8 cellular contexts compared by ENCODE assay signal in the genomic region with DNA sequence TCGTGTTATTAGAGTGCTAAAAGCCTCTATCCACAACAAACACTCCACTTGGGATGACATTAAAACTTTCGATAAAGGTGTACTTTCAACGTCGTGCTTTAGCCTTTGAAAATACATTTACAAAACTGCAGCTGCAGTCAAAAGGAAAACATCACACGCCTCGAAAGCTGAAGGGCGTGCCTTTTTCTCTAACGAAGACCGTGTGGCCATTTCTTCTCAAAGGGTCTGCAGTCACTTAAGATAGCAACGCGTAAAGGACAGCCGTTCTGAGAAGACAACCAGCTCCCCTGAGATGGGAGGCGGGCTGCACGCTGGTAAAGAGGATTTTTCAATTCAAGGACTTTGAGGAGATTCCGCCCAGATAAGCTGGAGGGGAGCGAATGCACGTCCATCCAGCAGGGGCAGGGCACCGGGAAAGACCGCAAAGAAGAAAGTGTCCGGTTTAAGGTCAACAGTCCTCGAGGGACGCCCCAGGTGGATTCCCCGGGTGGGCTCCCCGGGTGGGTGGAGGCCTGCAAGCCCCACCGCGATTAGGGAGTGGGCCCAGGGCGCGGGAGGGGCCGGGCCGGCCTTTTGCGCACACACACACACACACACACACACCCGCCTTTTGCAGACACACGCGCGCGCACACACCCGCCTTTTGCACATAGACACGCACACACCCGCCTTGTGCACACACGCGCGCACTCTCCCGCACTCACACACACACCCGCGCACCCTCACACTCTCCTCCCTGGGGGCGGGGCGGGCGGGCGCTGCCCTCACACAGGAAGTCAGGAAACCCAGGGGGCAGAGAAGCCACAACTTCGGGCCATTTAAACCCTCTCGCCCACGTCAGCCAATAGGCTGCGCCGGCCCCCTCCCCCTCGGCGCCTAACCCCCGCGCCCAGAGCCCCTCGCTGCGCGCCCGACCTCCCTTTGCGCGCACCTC. TPM values are rescaled to one million over a fixed set of nuclear protein-coding genes. Genes with fewer than 3 reads are reported as not detected.
A peak's percentile ranks its signal among the peaks of the same experiment; 100 is the strongest.
DNase-seq lines count a peak whose midpoint lies in the region; ATAC-seq and TF ChIP-seq lines count a peak whose summit lies in the region.

No MANE protein-coding gene starts in this region.

- WGBS in psoas muscle, 3 donors = 1 to 2% (median 1%) methylated on average over 37 to 64 of the region's 64 CpGs

- TF ChIP-seq CTCF in GM23338 (conservative IDR thresholded peaks at IDR 0.05; ENCODE audit: low read depth in 2 of 2) (peak in 1 of 2 experiments; percentile 37; a peak in 2 of 4 replicates), astrocyte of the cerebellum (IDR thresholded peaks at IDR 0.05; ENCODE audit: low read depth, low read length, missing control alignments) (peak; percentile 52), psoas muscle (IDR thresholded peaks at IDR 0.05) (peak; percentile 28)

- no peaks in the 10 kb centered on the region; the same call in 1 of the 2 replicates for H3F3A ChIP-seq in GM23338 (replicated peaks; ENCODE audit: low read depth)

- H3K36me3 ChIP-seq in GM23338 (ENCODE audit: insufficient read depth) (no peaks in the 10 kb centered on the region), psoas muscle (ENCODE audit: insufficient read depth in 1 of 2, low read depth in 1 of 2) (no peaks in the 10 kb centered on the region)

- in situ Hi-C loops in astrocyte of the cerebellum (cut with HindIII; ENCODE audit: low sequenced_read_pairs) = no loop called here

- ATAC-seq in GM23338 (peak; percentile 49), T-helper 17 cell (peak; percentile 52), psoas muscle (peak; percentile 24 to 30 (median 28))

- H3K4me1 Mint-ChIP-seq in GM23338 (peaks cover 36% of the 10 kb centered on the region), T-helper 17 cell (peaks cover 44% of the 10 kb centered on the region)

- peaks cover 20% of the 10 kb centered on the region for H4K20me1 ChIP-seq in GM23338 (replicated peaks; ENCODE audit: insufficient read depth)

- H3K4me1 ChIP-seq in GM23338 (ENCODE audit: insufficient read depth) (peaks cover 37% of the 10 kb centered on the region), psoas muscle (peaks cover 23% of the 10 kb centered on the region)

- H3K36me3 Mint-ChIP-seq in GM23338 (ENCODE audit: low read depth) (peaks cover 15% of the 10 kb centered on the region; the same call in 2 of the 3 replicates), T-helper 17 cell (ENCODE audit: low read depth) (no peaks in the 10 kb centered on the region)

- intact Hi-C loops in psoas muscle (cut with DNase I) = loop anchor here (5.0 to 10.0 kb wide), 2 partner anchors 61 to 63 kb away; no protein-coding TSS in a partner anchor

- DNase-seq in GM03348 (ENCODE audit: low spot score) (peak; percentile 70), GM23338 (ENCODE audit: low spot score) (peak; percentile 79), Kasumi-1 (lab: John Stamatoyannopoulos, UW) (peak; percentile 73 to 82), T-helper 17 cell (peak; percentile 33 to 54 (median 51)), astrocyte of the cerebellum (ENCODE audit: low read depth) (no peak), hepatic stellate cell (ENCODE audit: low spot score) (peak; percentile 63), psoas muscle (peak; percentile 48 to 77), LoVo (ENCODE audit: low spot score) (no peak)

- peaks cover 6% of the 10 kb centered on the region for H3K27me3 Mint-ChIP-seq in GM23338 (ENCODE audit: insufficient read depth, low read depth, poor library complexity)
- no peaks in the 10 kb centered on the region for H3K27me3 Mint-ChIP-seq in T-helper 17 cell

- peak overlapping the region; percentile 54; the same call in 1 of the 2 replicates for H2AFZ ChIP-seq in GM23338

- H3K27ac ChIP-seq in GM23338 (ENCODE audit: low read depth) (peak overlapping the region; percentile 62; the same call in 1 of the 2 replicates), psoas muscle (peak overlapping the region; percentile 91)

- H3K9me3 ChIP-seq in T-helper 17 cell (ENCODE audit: control insufficient read depth, low read length, poor library complexity, severe bottlenecking) (no peaks in the 10 kb centered on the region), psoas muscle (no peaks in the 10 kb centered on the region)

- peak overlapping the region; percentile 93 for H3K4me3 Mint-ChIP-seq in GM23338
- H3K4me3 Mint-ChIP-seq in T-helper 17 cell = peak overlapping the region; percentile 93

- peaks cover 5% of the 10 kb centered on the region; the same call in 2 of the 3 replicates for H3K9me3 Mint-ChIP-seq in GM23338

- H3K4me2 ChIP-seq in GM23338 = peak overlapping the region; percentile 99

- H3K27ac Mint-ChIP-seq in GM23338 (peak overlapping the region; percentile 90), T-helper 17 cell (peak overlapping the region; percentile 88)

- H3K79me2 ChIP-seq in GM23338 (replicated peaks; ENCODE audit: insufficient read depth) = peaks cover 54% of the 10 kb centered on the region

- H3K9me2 ChIP-seq in GM23338 (ENCODE audit: insufficient read depth) = no peaks in the 10 kb centered on the region

- no peaks in the 10 kb centered on the region for H3K27me3 ChIP-seq in GM23338 (ENCODE audit: insufficient read depth)
- no peaks in the 10 kb centered on the region for H3K27me3 ChIP-seq in psoas muscle (ENCODE audit: insufficient read depth in 3 of 3, low read length in 2 of 3)

- peak overlapping the region; percentile 96 for H3K4me3 ChIP-seq in GM23338
- peak overlapping the region; percentile 82 for H3K4me3 ChIP-seq in astrocyte of the cerebellum (ENCODE audit: low read depth, low read length)
- peak overlapping the region; percentile 90 for H3K4me3 ChIP-seq in psoas muscle

TF ChIP-seq in GM23338, 12 proteins besides CTCF, POLR2A, EP300 and RAD21 (continues in another document):
- no peak for TF ChIP-seq ZNF331 (CRISPR knock-in tag; IDR thresholded peaks at IDR 0.05; ENCODE audit: low read depth)
- TF ChIP-seq JUNB (IDR thresholded peaks at IDR 0.05; ENCODE audit: unreplicated experiment) = no peak
- no peak for TF ChIP-seq ZNF114 (CRISPR knock-in tag; IDR thresholded peaks at IDR 0.05)
- no peak for TF ChIP-seq CREB1 (CRISPR knock-in tag; IDR thresholded peaks at IDR 0.05; ENCODE audit: low read depth)
- TF ChIP-seq EZH2phosphoT487 (IDR thresholded peaks at IDR 0.05; ENCODE audit: unreplicated experiment) = no peak
- TF ChIP-seq EZH2 (IDR thresholded peaks at IDR 0.05; ENCODE audit: low read depth, unreplicated experiment) = no peak
- TF ChIP-seq NANOG (IDR thresholded peaks at IDR 0.05; ENCODE audit: borderline replicate concordance) = no peak
- TF ChIP-seq STAT1 (IDR thresholded peaks at IDR 0.05; ENCODE audit: unreplicated experiment) = no peak
- TF ChIP-seq POLR2AphosphoS5 (IDR thresholded peaks at IDR 0.05; ENCODE audit: low read depth) = no peak
- TF ChIP-seq, protein P1, sequence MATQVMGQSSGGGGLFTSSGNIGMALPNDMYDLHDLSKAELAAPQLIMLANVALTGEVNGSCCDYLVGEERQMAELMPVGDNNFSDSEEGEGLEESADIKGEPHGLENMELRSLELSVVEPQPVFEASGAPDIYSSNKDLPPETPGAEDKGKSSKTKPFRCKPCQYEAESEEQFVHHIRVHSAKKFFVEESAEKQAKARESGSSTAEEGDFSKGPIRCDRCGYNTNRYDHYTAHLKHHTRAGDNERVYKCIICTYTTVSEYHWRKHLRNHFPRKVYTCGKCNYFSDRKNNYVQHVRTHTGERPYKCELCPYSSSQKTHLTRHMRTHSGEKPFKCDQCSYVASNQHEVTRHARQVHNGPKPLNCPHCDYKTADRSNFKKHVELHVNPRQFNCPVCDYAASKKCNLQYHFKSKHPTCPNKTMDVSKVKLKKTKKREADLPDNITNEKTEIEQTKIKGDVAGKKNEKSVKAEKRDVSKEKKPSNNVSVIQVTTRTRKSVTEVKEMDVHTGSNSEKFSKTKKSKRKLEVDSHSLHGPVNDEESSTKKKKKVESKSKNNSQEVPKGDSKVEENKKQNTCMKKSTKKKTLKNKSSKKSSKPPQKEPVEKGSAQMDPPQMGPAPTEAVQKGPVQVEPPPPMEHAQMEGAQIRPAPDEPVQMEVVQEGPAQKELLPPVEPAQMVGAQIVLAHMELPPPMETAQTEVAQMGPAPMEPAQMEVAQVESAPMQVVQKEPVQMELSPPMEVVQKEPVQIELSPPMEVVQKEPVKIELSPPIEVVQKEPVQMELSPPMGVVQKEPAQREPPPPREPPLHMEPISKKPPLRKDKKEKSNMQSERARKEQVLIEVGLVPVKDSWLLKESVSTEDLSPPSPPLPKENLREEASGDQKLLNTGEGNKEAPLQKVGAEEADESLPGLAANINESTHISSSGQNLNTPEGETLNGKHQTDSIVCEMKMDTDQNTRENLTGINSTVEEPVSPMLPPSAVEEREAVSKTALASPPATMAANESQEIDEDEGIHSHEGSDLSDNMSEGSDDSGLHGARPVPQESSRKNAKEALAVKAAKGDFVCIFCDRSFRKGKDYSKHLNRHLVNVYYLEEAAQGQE (IDR thresholded peaks at IDR 0.05; ENCODE audit: unreplicated experiment) = no peak
- TF ChIP-seq, protein P2, sequence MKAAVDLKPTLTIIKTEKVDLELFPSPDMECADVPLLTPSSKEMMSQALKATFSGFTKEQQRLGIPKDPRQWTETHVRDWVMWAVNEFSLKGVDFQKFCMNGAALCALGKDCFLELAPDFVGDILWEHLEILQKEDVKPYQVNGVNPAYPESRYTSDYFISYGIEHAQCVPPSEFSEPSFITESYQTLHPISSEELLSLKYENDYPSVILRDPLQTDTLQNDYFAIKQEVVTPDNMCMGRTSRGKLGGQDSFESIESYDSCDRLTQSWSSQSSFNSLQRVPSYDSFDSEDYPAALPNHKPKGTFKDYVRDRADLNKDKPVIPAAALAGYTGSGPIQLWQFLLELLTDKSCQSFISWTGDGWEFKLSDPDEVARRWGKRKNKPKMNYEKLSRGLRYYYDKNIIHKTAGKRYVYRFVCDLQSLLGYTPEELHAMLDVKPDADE (IDR thresholded peaks at IDR 0.05) = no peak

RNA-seq across cellular contexts. Expression of a gene that starts 0.8 kb away (rescaled TPM):
- total RNA-seq in GM23338 (2014; rRNA removed; shearing (Covaris generic)) = 49.7 and 50.7 TPM in 2 replicates
- 27.5 and 31.7 TPM in 2 replicates for polyA plus RNA-seq in GM23338 (2016; fragmentation: Nextera tagmentation; extraction: Ambion mirVana)
- 10 to 100 TPM; 22.6 to 28.2 TPM for total RNA-seq in T-helper 17 cell
- total RNA-seq in psoas muscle = 10 to 100 TPM; 10.9 to 14.9 (median 11.3) TPM
- polyA plus RNA-seq in psoas muscle = 10 to 100 TPM in 2 of 3 donors, 1 to 10 TPM in 1; 8.2 to 18.2 (median 17.6) TPM

Comparison
In these comparisons a context has a peak if more than half of its experiments do, and no peak if none do; other contexts are left out.
1. DNase-seq: peak in GM03348 (single experiment), GM23338 (single experiment), Kasumi-1 (2 of 2), T-helper 17 cell (3 of 3), hepatic stellate cell (single experiment) and psoas muscle (2 of 2); none in astrocyte of the cerebellum (single experiment) and LoVo (single experiment).
2. Peak in every context shown above with its lines, with median percentiles within 50 percentile points of each other: ATAC-seq and H3K4me3 ChIP-seq.